In the genomic region with DNA sequence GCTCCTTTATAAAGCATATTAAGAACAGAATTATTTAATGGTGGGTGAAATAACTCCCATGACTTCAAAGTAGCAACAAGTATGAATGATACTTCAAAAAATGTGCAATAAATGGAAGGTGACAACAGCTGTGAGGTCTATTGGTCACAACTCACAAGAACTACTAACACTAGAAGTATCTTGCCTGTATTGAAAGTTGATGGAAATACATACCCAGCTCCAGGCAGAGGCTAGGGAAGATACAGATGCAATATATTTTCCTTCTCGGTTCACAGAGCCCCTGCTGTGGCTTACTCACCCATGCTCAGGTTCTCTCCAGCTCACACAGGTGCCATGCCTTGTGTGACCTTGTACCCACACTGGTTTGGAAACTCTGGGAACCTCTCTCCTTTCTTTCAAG, we compare ENCODE assay signal across 14 cellular contexts.
DNase-seq lines count a peak whose midpoint lies in the region; ATAC-seq and TF ChIP-seq lines count a peak whose summit lies in the region.
"Had no signal": no experiment of that assay in that cellular context is flagged by ENCODE, and none has a peak within 500 bp of the region (broad histone marks: within the 10 kb centered on the region; RNA-seq: fewer than 3 reads in every experiment).

No MANE protein-coding gene starts in this region.

- in situ Hi-C loops in mammary epithelial cell (cut with MboI; ENCODE audit: low sequenced_read_pairs in 2 of 2) = no loop called here

- H3K9me3 ChIP-seq in mammary epithelial cell (replicated peaks; ENCODE audit: insufficient read depth, low read length) = no peaks in the 10 kb centered on the region
- H3K9me3 ChIP-seq: BLaER1 treated with 17β-estradiol and CSF1 and Interleukin-3, amounts not matched to agents 10 nM and 100 nM had no signal

- H3K36me3 Mint-ChIP-seq in MCF 10A (ENCODE audit: insufficient read depth, unreplicated experiment) (no peaks in the 10 kb centered on the region), nephron (ENCODE audit: low read depth) (no peaks in the 10 kb centered on the region)
- H3K36me3 Mint-ChIP-seq in stimulated activated naive B cell treated with anti-CD40 and anti-IgM and Interleukin-4, amounts not matched to agents 10 μg/mL and 1 μg/mL and 100 μg/mL, for 72 hours = no peaks in the 10 kb centered on the region
- H3K36me3 Mint-ChIP-seq: CD4-positive, CD25-positive, alpha-beta regulatory T cell had no signal

- H3K4me3 ChIP-seq in mammary epithelial cell (replicated peaks in 1 of 3; ENCODE audit: insufficient read depth in 1 of 3, low read depth in 2 of 3, low read length in 3 of 3) = no peak overlapping the region
- no peak overlapping the region for H3K4me3 ChIP-seq in choroid plexus epithelial cell (ENCODE audit: low read depth, low read length)
- H3K4me3 ChIP-seq: BLaER1 treated with 17β-estradiol and CSF1 and Interleukin-3, amounts not matched to agents 10 nM and 100 nM; GM12878; GM23248 had no signal

- H2AFZ ChIP-seq in mammary epithelial cell (ENCODE audit: low read depth, low read length) = no peak overlapping the region
- H2AFZ ChIP-seq: GM23248 had no signal

- no peak for DNase-seq in MCF 10A (ENCODE audit: unreplicated experiment)
- DNase-seq in mammary epithelial cell = no peak
- DNase-seq in choroid plexus epithelial cell (ENCODE audit: low read depth) = peak; percentile 50
- DNase-seq in SIG-M5 treated with dmso at 0.1 percent for 504 hours (lab: John Stamatoyannopoulos, UW; ENCODE audit: unreplicated experiment) = no peak
- DNase-seq in stimulated activated naive B cell treated with anti-CD40 and anti-IgM and Interleukin-4, amounts not matched to agents 10 μg/mL and 1 μg/mL and 100 μg/mL, for 72 hours = no peak
- DNase-seq in globus pallidus (ENCODE audit: low spot score) = no peak
- DNase-seq: ACHN; CD4-positive, CD25-positive, alpha-beta regulatory T cell; DMS79; GM23248; H7 had no signal

- peaks cover 15% of the 10 kb centered on the region for H3K4me1 ChIP-seq in mammary epithelial cell (ENCODE audit: insufficient read depth, low read length)

- dilution Hi-C loops in mammary epithelial cell (cut with HindIII; ENCODE audit: low sequenced_read_pairs) = no loop called here

- CTCF ChIA-PET in MCF 10A (lab: Yijun Ruan, JAX) = interaction anchor here (0.6 to 6.7 kb wide), 5 partner anchors 20 to 831 kb away, joined by 3 to 80 read pairs (median 20); no protein-coding TSS in a partner anchor
- CTCF ChIA-PET in mammary epithelial cell (lab: Charles Lee; ENCODE audit: low non-redundant PET) = no interaction called here

- BruUV-seq in MCF 10A (replicated peaks; lab: Mats Ljungman, UMichigan) (no TSS peak), mammary epithelial cell (replicated peaks; lab: Mats Ljungman, UMichigan) (no TSS peak)

- no peaks in the 10 kb centered on the region for H3K79me2 ChIP-seq in mammary epithelial cell (ENCODE audit: insufficient read depth, low read length)

- no peak for ATAC-seq in stimulated activated naive B cell treated with anti-CD40 and anti-IgM and Interleukin-4, amounts not matched to agents 10 μg/mL and 1 μg/mL and 100 μg/mL, for 72 hours (replicated peaks)
- ATAC-seq: GM12878 had no signal

- H3K27ac Mint-ChIP-seq in MCF 10A (ENCODE audit: low read depth, unreplicated experiment) = peak overlapping the region; percentile 77
- H3K27ac Mint-ChIP-seq in nephron = peak overlapping the region; percentile 6 to 66 (median 61)
- H3K27ac Mint-ChIP-seq in stimulated activated naive B cell treated with anti-CD40 and anti-IgM and Interleukin-4, amounts not matched to agents 10 μg/mL and 1 μg/mL and 100 μg/mL, for 72 hours = no peak overlapping the region
- H3K27ac Mint-ChIP-seq: CD4-positive, CD25-positive, alpha-beta regulatory T cell had no signal

- no peaks in the 10 kb centered on the region for H4K20me1 ChIP-seq in mammary epithelial cell (ENCODE audit: insufficient read depth, low read length)
- H4K20me1 ChIP-seq: BLaER1 treated with 17β-estradiol and CSF1 and Interleukin-3, amounts not matched to agents 10 nM and 100 nM had no signal

- no peak for TF ChIP-seq CTCF in MCF 10A (IDR thresholded peaks at IDR 0.05; ENCODE audit: unreplicated experiment)
- no peak for TF ChIP-seq CTCF in mammary epithelial cell (conservative IDR thresholded peaks at IDR 0.05 in 1 of 2, IDR thresholded peaks at IDR 0.05 in 1 of 2; ENCODE audit: extremely low read depth in 1 of 2, insufficient read depth in 1 of 2, low read depth in 1 of 2, low read length in 2 of 2)
- TF ChIP-seq CTCF in choroid plexus epithelial cell (conservative IDR thresholded peaks at IDR 0.05; ENCODE audit: low read depth, low read length) = no peak
- no peak for TF ChIP-seq CTCF in nephron (IDR thresholded peaks at IDR 0.05; ENCODE audit: unreplicated experiment in 3 of 3)

- no peak overlapping the region for H3K4me3 Mint-ChIP-seq in MCF 10A (ENCODE audit: unreplicated experiment)
- H3K4me3 Mint-ChIP-seq in nephron = no peak overlapping the region
- H3K4me3 Mint-ChIP-seq in stimulated activated naive B cell treated with anti-CD40 and anti-IgM and Interleukin-4, amounts not matched to agents 10 μg/mL and 1 μg/mL and 100 μg/mL, for 72 hours = no peak overlapping the region
- H3K4me3 Mint-ChIP-seq: CD4-positive, CD25-positive, alpha-beta regulatory T cell had no signal

- H3K4me1 Mint-ChIP-seq in MCF 10A (ENCODE audit: insufficient read depth, unreplicated experiment) (peaks cover 18% of the 10 kb centered on the region), nephron (peaks cover 27% of the 10 kb centered on the region)
- peaks cover 0 to 3% of the 10 kb centered on the region in 2 donors for H3K4me1 Mint-ChIP-seq in stimulated activated naive B cell treated with anti-CD40 and anti-IgM and Interleukin-4, amounts not matched to agents 10 μg/mL and 1 μg/mL and 100 μg/mL, for 72 hours
- H3K4me1 Mint-ChIP-seq: CD4-positive, CD25-positive, alpha-beta regulatory T cell had no signal

- no peaks in the 10 kb centered on the region for H3K36me3 ChIP-seq in mammary epithelial cell (ENCODE audit: insufficient read depth, low read length)
- H3K36me3 ChIP-seq: BLaER1 treated with 17β-estradiol and CSF1 and Interleukin-3, amounts not matched to agents 10 nM and 100 nM had no signal

- H3K27me3 ChIP-seq in mammary epithelial cell (ENCODE audit: insufficient read depth, low read length) = no peaks in the 10 kb centered on the region

- H3K9me3 Mint-ChIP-seq in MCF 10A (ENCODE audit: unreplicated experiment) (no peaks in the 10 kb centered on the region), nephron (no peaks in the 10 kb centered on the region)
- H3K9me3 Mint-ChIP-seq in stimulated activated naive B cell treated with anti-CD40 and anti-IgM and Interleukin-4, amounts not matched to agents 10 μg/mL and 1 μg/mL and 100 μg/mL, for 72 hours = peaks cover 0 to 1% of the 10 kb centered on the region in 2 donors
- H3K9me3 Mint-ChIP-seq: CD4-positive, CD25-positive, alpha-beta regulatory T cell had no signal

- 38% methylated on average over 1 of the region's 1 CpG for WGBS in mammary epithelial cell (ENCODE audit: low coverage, missing lambda C conversion rate)

- no peak overlapping the region for H3K4me2 ChIP-seq in mammary epithelial cell (ENCODE audit: insufficient read depth, low read depth, low read length)

- no peak overlapping the region for H3K27ac ChIP-seq in mammary epithelial cell (ENCODE audit: insufficient read depth, low read depth, low read length)
- H3K27ac ChIP-seq: BLaER1 treated with 17β-estradiol and CSF1 and Interleukin-3, amounts not matched to agents 10 nM and 100 nM; GM23248 had no signal

- POLR2A ChIA-PET in MCF 10A (lab: Yijun Ruan, JAX) = interaction anchor here (0.9 kb wide), 1 partner anchor 30 kb away, joined by 4 read pairs; no protein-coding TSS in a partner anchor

- no peaks in the 10 kb centered on the region for H3K27me3 Mint-ChIP-seq in MCF 10A (ENCODE audit: insufficient read depth, unreplicated experiment)
- H3K27me3 Mint-ChIP-seq in nephron (ENCODE audit: low read depth) = peaks cover 3% of the 10 kb centered on the region
- H3K27me3 Mint-ChIP-seq in stimulated activated naive B cell treated with anti-CD40 and anti-IgM and Interleukin-4, amounts not matched to agents 10 μg/mL and 1 μg/mL and 100 μg/mL, for 72 hours = peaks cover 32 to 56% of the 10 kb centered on the region in 2 donors

- intact Hi-C loops in MCF 10A (cut with micrococcal nuclease) = loop anchor here (5.0 kb wide), 1 partner anchor 215 kb away; no protein-coding TSS in a partner anchor
- intact Hi-C loops in mammary epithelial cell (cut with micrococcal nuclease) = loop anchor here (5.0 kb wide), 1 partner anchor 500 kb away; no protein-coding TSS in a partner anchor

- no peak overlapping the region for H3K9ac ChIP-seq in mammary epithelial cell (ENCODE audit: insufficient read depth, low read length)
- H3K9ac ChIP-seq: BLaER1 treated with 17β-estradiol and CSF1 and Interleukin-3, amounts not matched to agents 10 nM and 100 nM; GM23248 had no signal
